ENCODE assay signal across 1 cellular context in the genomic region with DNA sequence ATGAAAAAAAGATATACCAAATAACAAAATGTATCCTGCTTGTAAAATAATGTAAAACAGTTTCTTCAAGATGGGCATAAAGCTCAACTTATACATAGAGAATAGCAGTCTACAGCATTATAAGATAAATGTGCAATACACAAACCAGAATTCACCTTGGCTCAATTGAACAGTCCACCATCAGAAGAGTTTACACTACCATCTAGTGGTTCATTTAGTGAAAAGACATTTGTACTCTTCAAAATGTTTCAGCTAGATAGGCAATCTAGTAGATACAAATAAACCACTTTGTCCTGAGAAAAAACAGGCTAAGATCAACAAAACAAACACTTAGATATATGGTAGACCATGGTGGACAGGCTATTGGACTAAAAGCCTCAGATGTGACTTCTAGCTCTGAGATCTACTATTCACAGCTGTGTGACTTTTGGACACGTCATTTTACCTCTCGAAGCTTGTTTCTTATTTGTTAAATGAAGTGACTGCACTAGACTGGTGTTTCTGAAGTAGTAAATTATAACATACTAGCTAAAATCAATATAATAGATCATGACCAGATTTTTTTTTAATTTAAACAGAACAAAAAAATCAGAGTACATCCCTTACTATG.
TF ChIP-seq lines count a peak whose summit lies in the region.

No MANE protein-coding gene starts in this region.

TF ChIP-seq in H1, 55 proteins besides CTCF, POLR2A, EP300 and RAD21 (continued from another document):
- TF ChIP-seq GABPA (IDR thresholded peaks at IDR 0.05; ENCODE audit: borderline replicate concordance, insufficient read depth, low read length) (no peak), SP4 (IDR thresholded peaks at IDR 0.05; ENCODE audit: low read length) (no peak), TEAD4 (IDR thresholded peaks at IDR 0.05; ENCODE audit: low read depth, low read length) (no peak), EGR1 (IDR thresholded peaks at IDR 0.05; ENCODE audit: borderline replicate concordance, low read depth, low read length) (no peak), BRCA1 (IDR thresholded peaks at IDR 0.05; ENCODE audit: low read depth, low read length) (no peak), CHD2 (IDR thresholded peaks at IDR 0.05; ENCODE audit: low read length) (no peak), NANOG (IDR thresholded peaks at IDR 0.05; ENCODE audit: insufficient read depth, low read depth, low read length, poor library complexity, severe bottlenecking) (no peak), NRF1 (IDR thresholded peaks at IDR 0.05; ENCODE audit: low read depth, low read length) (no peak), RFX5 (IDR thresholded peaks at IDR 0.05; ENCODE audit: borderline replicate concordance, low read depth, low read length) (no peak), SIN3A (conservative IDR thresholded peaks at IDR 0.05 in 1 of 2, IDR thresholded peaks at IDR 0.05 in 1 of 2; ENCODE audit: low read depth in 1 of 2, low read length in 2 of 2) (no peak), JUN (IDR thresholded peaks at IDR 0.05; ENCODE audit: low read depth, low read length) (no peak), SAP30 (IDR thresholded peaks at IDR 0.05; ENCODE audit: insufficient read depth, insufficient replicate concordance, low read length) (no peak), SP2 (IDR thresholded peaks at IDR 0.05; ENCODE audit: low read length) (no peak), KDM5A (IDR thresholded peaks at IDR 0.05; ENCODE audit: low read length) (no peak), RBBP5 (IDR thresholded peaks at IDR 0.05; ENCODE audit: borderline replicate concordance, low read depth, low read length) (no peak)
